ENCODE assay signal across 8 cellular contexts in the genomic region with DNA sequence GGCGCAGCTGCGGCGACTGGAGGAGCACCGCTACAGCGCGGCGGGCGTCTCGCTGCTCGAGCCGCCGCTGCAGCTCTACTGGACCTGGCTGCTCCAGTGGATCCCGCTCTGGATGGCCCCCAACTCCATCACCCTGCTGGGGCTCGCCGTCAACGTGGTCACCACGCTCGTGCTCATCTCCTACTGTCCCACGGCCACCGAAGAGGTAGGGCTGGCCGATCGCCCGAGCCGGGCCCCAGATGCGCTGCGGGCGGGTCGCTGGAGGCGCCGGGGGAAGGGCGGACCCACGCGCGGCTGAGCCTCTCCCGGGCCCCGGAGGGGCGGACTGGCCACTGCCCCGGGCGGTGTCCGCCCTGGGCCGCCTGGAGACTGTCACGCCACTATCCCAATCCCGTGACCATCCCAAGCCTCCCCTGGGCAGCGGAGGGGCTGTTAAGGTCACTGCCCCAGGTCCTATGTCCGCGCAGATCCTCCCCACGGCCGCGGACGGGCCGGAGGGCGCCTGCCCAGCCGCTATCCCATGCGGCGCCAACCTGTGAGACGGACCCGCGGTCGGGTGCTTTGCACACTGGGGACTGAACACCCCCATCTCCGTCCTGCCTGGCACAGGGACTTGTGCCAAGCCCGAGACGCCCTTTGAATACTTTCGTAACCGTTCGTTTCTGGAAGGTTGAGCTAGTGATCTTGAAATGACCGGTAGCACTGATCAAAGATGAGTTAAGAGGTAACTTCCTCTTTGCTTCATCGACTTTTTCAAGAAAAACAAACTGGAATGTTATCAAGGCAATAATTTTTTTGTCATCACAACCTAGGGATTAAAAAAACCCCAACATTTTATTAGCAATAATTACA. TPM values are rescaled to one million over a fixed set of nuclear protein-coding genes. Genes with fewer than 3 reads are reported as not detected.
DNase-seq lines count a peak whose midpoint lies in the region; ATAC-seq and TF ChIP-seq lines count a peak whose summit lies in the region.

No MANE protein-coding gene starts in this region.

- H2AFZ ChIP-seq in HCT116 (ENCODE audit: low read depth, low read length, poor library complexity, severe bottlenecking): no peak overlapping the region

- peak overlapping the region; percentile 97 for H3K4me2 ChIP-seq in HCT116 (ENCODE audit: low read length)

- H3K36me3 Mint-ChIP-seq in activated CD4-positive, alpha-beta T cell treated with anti-CD3 and anti-CD28 coated beads, Interleukin-2, amount 10 ng/mL, durations not matched to agents 24 days and 14 days (ENCODE audit: low read depth): no peaks in the 10 kb centered on the region
- H3K36me3 Mint-ChIP-seq in mesothelial cell of epicardium: no peaks in the 10 kb centered on the region

- H3K27me3 ChIP-seq in HCT116 (ENCODE audit: insufficient read depth, low read length): no peaks in the 10 kb centered on the region

- H3K27me3 Mint-ChIP-seq in activated CD4-positive, alpha-beta T cell treated with anti-CD3 and anti-CD28 coated beads, Interleukin-2, amount 10 ng/mL, durations not matched to agents 24 days and 14 days: peaks cover 21% of the 10 kb centered on the region
- peaks cover 5% of the 10 kb centered on the region for H3K27me3 Mint-ChIP-seq in mesothelial cell of epicardium (ENCODE audit: low read depth)

- H3K27ac ChIP-seq in HCT116 (ENCODE audit: low read depth, low read length): peak overlapping the region; percentile 81
- H3K27ac ChIP-seq in temporal lobe (ENCODE audit: low read depth, low read length): peak overlapping the region; percentile 83

- peak; percentile 4 for DNase-seq in activated T-cell treated with anti-CD3 and anti-CD28 coated beads for 24 hours (ENCODE audit: low read depth)
- no peak for DNase-seq in activated T-cell treated with anti-CD3 and anti-CD28 coated beads, Interleukin-2, amount 50 U/mL, for 1 hour
- no peak for DNase-seq in HCT116 (ENCODE audit: low read depth, low spot score)
- peak; percentile 25 for DNase-seq in LHCN-M2 (ENCODE audit: low read depth)
- DNase-seq in activated CD4-positive, alpha-beta T cell treated with anti-CD3 and anti-CD28 coated beads, Interleukin-2, amount 10 ng/mL, durations not matched to agents 24 days and 14 days: no peak
- no peak for DNase-seq in mesothelial cell of epicardium (ENCODE audit: low spot score in 2 of 2, unreplicated experiment in 2 of 2)

- H3K27ac Mint-ChIP-seq in activated CD4-positive, alpha-beta T cell treated with anti-CD3 and anti-CD28 coated beads, Interleukin-2, amount 10 ng/mL, durations not matched to agents 24 days and 14 days: peak overlapping the region; percentile 78
- H3K27ac Mint-ChIP-seq in mesothelial cell of epicardium: peak overlapping the region; percentile 83

- no TSS peak for BruUV-seq in HCT116 (replicated peaks; lab: Mats Ljungman, UMichigan)

- H3K4me3 ChIP-seq in HCT116 (replicated peaks in 1 of 2; ENCODE audit: low read depth in 1 of 2, low read length in 2 of 2): peak overlapping the region; percentile 58 to 94

- no peak for TF ChIP-seq POLR2A in HCT116 (IDR thresholded peaks at IDR 0.05; ENCODE audit: borderline replicate concordance, extremely low read depth, insufficient read depth, insufficient read length)

- POLR2A ChIA-PET in HCT116 (lab: Charles Lee): no interaction called here

- H3K9me2 ChIP-seq in HCT116 (ENCODE audit: insufficient read depth): no peaks in the 10 kb centered on the region

- peaks cover 18% of the 10 kb centered on the region for H3K4me1 Mint-ChIP-seq in activated CD4-positive, alpha-beta T cell treated with anti-CD3 and anti-CD28 coated beads, Interleukin-2, amount 10 ng/mL, durations not matched to agents 24 days and 14 days
- peaks cover 31% of the 10 kb centered on the region for H3K4me1 Mint-ChIP-seq in mesothelial cell of epicardium

- no peak for TF ChIP-seq CTCF in HCT116 (IDR thresholded peaks at IDR 0.05 in 2 of 3, conservative IDR thresholded peaks at IDR 0.05 in 1 of 3; ENCODE audit: borderline replicate concordance in 1 of 3, insufficient read depth in 1 of 3, low read depth in 2 of 3, low read length in 2 of 3)
- no peak for TF ChIP-seq CTCF in mesothelial cell of epicardium (IDR thresholded peaks at IDR 0.05; ENCODE audit: unreplicated experiment)

- RAD21 ChIA-PET in HCT116 (lab: Charles Lee; ENCODE audit: low non-redundant PET in 1 of 2, low total read pairs in 2 of 2, uncharacterized antibody in 2 of 2, unreplicated experiment in 2 of 2): no interaction called here

- no peaks in the 10 kb centered on the region for H3K9me3 Mint-ChIP-seq in activated CD4-positive, alpha-beta T cell treated with anti-CD3 and anti-CD28 coated beads, Interleukin-2, amount 10 ng/mL, durations not matched to agents 24 days and 14 days
- H3K9me3 Mint-ChIP-seq in mesothelial cell of epicardium: no peaks in the 10 kb centered on the region

- no peak for TF ChIP-seq RAD21 in HCT116 (IDR thresholded peaks at IDR 0.05; ENCODE audit: low read depth)

- intact Hi-C loops in HCT116 (cut with micrococcal nuclease): no loop called here
- intact Hi-C loops in activated CD4-positive, alpha-beta T cell treated with anti-CD3 and anti-CD28 coated beads, Interleukin-2, amount 10 ng/mL, durations not matched to agents 24 days and 14 days (cut with micrococcal nuclease): loop anchor here (2.0 to 5.0 kb wide), 5 partner anchors 25 to 291 kb away; a partner anchor contains a TSS

- H3K79me2 ChIP-seq in HCT116 (ENCODE audit: insufficient read depth, low read length): peaks cover 52% of the 10 kb centered on the region

- no peaks in the 10 kb centered on the region for H4K20me1 ChIP-seq in HCT116 (ENCODE audit: insufficient read depth)

- H3K9ac ChIP-seq in HCT116 (ENCODE audit: low read length): peak overlapping the region; percentile 84

- CTCF ChIA-PET in HCT116 (lab: Charles Lee): interaction anchor here (0.6 kb wide), 1 partner anchor 10 kb away, joined by 3 read pairs; no protein-coding TSS in a partner anchor

- H3K4me3 Mint-ChIP-seq in activated CD4-positive, alpha-beta T cell treated with anti-CD3 and anti-CD28 coated beads, Interleukin-2, amount 10 ng/mL, durations not matched to agents 24 days and 14 days: peak overlapping the region; percentile 87
- peak overlapping the region; percentile 86 for H3K4me3 Mint-ChIP-seq in mesothelial cell of epicardium

- peaks cover 8 to 15% of the 10 kb centered on the region in 2 experiments; a peak in 3 of 4 replicates for H3K4me1 ChIP-seq in HCT116 (ENCODE audit: control insufficient read depth in 1 of 2, insufficient read depth in 2 of 2, low read length in 2 of 2)

- H3K9me3 ChIP-seq in HCT116 (ENCODE audit: control insufficient read depth in 1 of 2, insufficient read depth in 1 of 2, low read depth in 1 of 2, low read length in 2 of 2): no peaks in the 10 kb centered on the region

- peak; percentile 54 for ATAC-seq in HCT116
- ATAC-seq in esophagus mucosa: peak; percentile 34

- H3K36me3 ChIP-seq in HCT116 (ENCODE audit: control insufficient read depth in 1 of 2, insufficient read depth in 2 of 2, low read length in 2 of 2): no peaks in the 10 kb centered on the region

TF ChIP-seq in HCT116, 20 proteins besides CTCF, POLR2A, EP300 and RAD21 (continues in another document):
- no peak for TF ChIP-seq EZH2phosphoT487 (IDR thresholded peaks at IDR 0.05; ENCODE audit: borderline replicate concordance)
- no peak for TF ChIP-seq JUND (IDR thresholded peaks at IDR 0.05)
- TF ChIP-seq, protein P1, sequence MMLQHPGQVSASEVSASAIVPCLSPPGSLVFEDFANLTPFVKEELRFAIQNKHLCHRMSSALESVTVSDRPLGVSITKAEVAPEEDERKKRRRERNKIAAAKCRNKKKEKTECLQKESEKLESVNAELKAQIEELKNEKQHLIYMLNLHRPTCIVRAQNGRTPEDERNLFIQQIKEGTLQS (IDR thresholded peaks at IDR 0.05): no peak
- no peak for TF ChIP-seq SIN3A (IDR thresholded peaks at IDR 0.05; ENCODE audit: low read depth)
- no peak for TF ChIP-seq CBX3 (IDR thresholded peaks at IDR 0.05; ENCODE audit: low read depth)
- TF ChIP-seq ZNF274 (IDR thresholded peaks at IDR 0.05; ENCODE audit: low read depth, low read length): no peak
- TF ChIP-seq TCF7L2 (IDR thresholded peaks at IDR 0.05; ENCODE audit: borderline replicate concordance, extremely low read depth, insufficient read depth, insufficient read length): no peak
- TF ChIP-seq EGR1 (IDR thresholded peaks at IDR 0.05; ENCODE audit: low read depth): no peak

RNA-seq across cellular contexts. Expression of a gene that starts 0.7 kb away (rescaled TPM):
- total RNA-seq in HCT116 (2021; ENCODE audit: unreplicated experiment): 20.1 TPM
- polyA plus RNA-seq in HCT116 (2012): 8.3 and 9.1 TPM in 2 replicates
- 28.2 and 34.2 TPM in 2 replicates for total RNA-seq in LHCN-M2 (2014; rRNA removed)
- polyA plus RNA-seq in LHCN-M2 (2012): 21.5 TPM
- 13.9 and 15.3 TPM in 2 replicates for total RNA-seq in activated CD4-positive, alpha-beta T cell treated with anti-CD3 and anti-CD28 coated beads, Interleukin-2, amount 10 ng/mL, durations not matched to agents 24 days and 14 days
- total RNA-seq in esophagus mucosa: 8.0 TPM
- total RNA-seq in mesothelial cell of epicardium: 16.1 to 18.7 TPM (median 16.9 TPM) in 3 replicates
- 26.1 TPM for total RNA-seq in temporal lobe

RNA-seq across cellular contexts. Expression of a gene that starts 41.1 kb away (rescaled TPM):
- not detected for total RNA-seq in HCT116 (2021; ENCODE audit: unreplicated experiment)
- polyA plus RNA-seq in HCT116 (2012): 0.07 TPM in 1 of 2 replicates, not detected in the other
- 0.34 TPM in 1 of 2 replicates, not detected in the other for total RNA-seq in LHCN-M2 (2014; rRNA removed)
- 0.05 TPM for polyA plus RNA-seq in LHCN-M2 (2012)
- total RNA-seq in activated CD4-positive, alpha-beta T cell treated with anti-CD3 and anti-CD28 coated beads, Interleukin-2, amount 10 ng/mL, durations not matched to agents 24 days and 14 days: 0.44 and 0.50 TPM in 2 replicates
- total RNA-seq in esophagus mucosa: 0.12 TPM
- 0.14 to 0.16 TPM (median 0.16 TPM) in 3 replicates for total RNA-seq in mesothelial cell of epicardium
- 0.49 TPM for total RNA-seq in temporal lobe

Comparison
In these comparisons a context has a peak if more than half of its experiments do, and no peak if none do; other contexts are left out.
1. DNase-seq: peak in activated T-cell treated with anti-CD3 and anti-CD28 coated beads for 24 hours (single experiment) and LHCN-M2 (single experiment); none in activated T-cell treated with anti-CD3 and anti-CD28 coated beads, Interleukin-2, amount 50 U/mL, for 1 hour (single experiment), HCT116 (single experiment), activated CD4-positive, alpha-beta T cell treated with anti-CD3 and anti-CD28 coated beads, Interleukin-2, amount 10 ng/mL, durations not matched to agents 24 days and 14 days (single experiment) and mesothelial cell of epicardium (0 of 2).